2 cellular contexts compared by ENCODE assay signal in genomic region chr2:72034353-72035095, GRCh38.
TF ChIP-seq lines count a peak whose summit lies in the region.

No MANE protein-coding gene starts in this region.

TF ChIP-seq in SK-N-SH, 30 proteins besides CTCF, POLR2A, EP300 and RAD21 (continued from another document):
- TF ChIP-seq REST (IDR thresholded peaks at IDR 0.05; ENCODE audit: low read depth, low read length) (no peak), MEF2A (IDR thresholded peaks at IDR 0.05; ENCODE audit: borderline replicate concordance, low read depth) (no peak), TEAD4 (IDR thresholded peaks at IDR 0.05; ENCODE audit: borderline replicate concordance, insufficient read depth) (no peak), MXI1 (IDR thresholded peaks at IDR 0.05; ENCODE audit: low read depth, low read length) (no peak), YY1 (IDR thresholded peaks at IDR 0.05; ENCODE audit: low read depth) (no peak), SMC3 (IDR thresholded peaks at IDR 0.05; ENCODE audit: low read depth, low read length) (no peak), PBX3 (IDR thresholded peaks at IDR 0.05) (no peak)

TF ChIP-seq in SK-N-SH treated with all-trans-retinoic acid at 6 μM for 48 hours, 23 proteins besides CTCF, POLR2A, EP300 and RAD21 (continued from another document):
- no peak for TF ChIP-seq CREB5 (CRISPR knock-in tag; IDR thresholded peaks at IDR 0.05; ENCODE audit: low read depth)
- TF ChIP-seq ZFP30 (CRISPR knock-in tag; IDR thresholded peaks at IDR 0.05), result no peak
- TF ChIP-seq ZC3H10 (CRISPR knock-in tag; IDR thresholded peaks at IDR 0.05), result no peak
- no peak for TF ChIP-seq SNAI2 (CRISPR knock-in tag; IDR thresholded peaks at IDR 0.05)
- no peak for TF ChIP-seq BACH2 (CRISPR knock-in tag; IDR thresholded peaks at IDR 0.05; ENCODE audit: borderline replicate concordance)
- no peak for TF ChIP-seq RARB (CRISPR knock-in tag; IDR thresholded peaks at IDR 0.05)
- no peak for TF ChIP-seq ZNF8 (CRISPR knock-in tag; IDR thresholded peaks at IDR 0.05)
- no peak for TF ChIP-seq TOX (CRISPR knock-in tag; IDR thresholded peaks at IDR 0.05; ENCODE audit: borderline replicate concordance)
- TF ChIP-seq PATZ1 (CRISPR knock-in tag; IDR thresholded peaks at IDR 0.05; ENCODE audit: borderline replicate concordance), result no peak
